In the genomic region with DNA sequence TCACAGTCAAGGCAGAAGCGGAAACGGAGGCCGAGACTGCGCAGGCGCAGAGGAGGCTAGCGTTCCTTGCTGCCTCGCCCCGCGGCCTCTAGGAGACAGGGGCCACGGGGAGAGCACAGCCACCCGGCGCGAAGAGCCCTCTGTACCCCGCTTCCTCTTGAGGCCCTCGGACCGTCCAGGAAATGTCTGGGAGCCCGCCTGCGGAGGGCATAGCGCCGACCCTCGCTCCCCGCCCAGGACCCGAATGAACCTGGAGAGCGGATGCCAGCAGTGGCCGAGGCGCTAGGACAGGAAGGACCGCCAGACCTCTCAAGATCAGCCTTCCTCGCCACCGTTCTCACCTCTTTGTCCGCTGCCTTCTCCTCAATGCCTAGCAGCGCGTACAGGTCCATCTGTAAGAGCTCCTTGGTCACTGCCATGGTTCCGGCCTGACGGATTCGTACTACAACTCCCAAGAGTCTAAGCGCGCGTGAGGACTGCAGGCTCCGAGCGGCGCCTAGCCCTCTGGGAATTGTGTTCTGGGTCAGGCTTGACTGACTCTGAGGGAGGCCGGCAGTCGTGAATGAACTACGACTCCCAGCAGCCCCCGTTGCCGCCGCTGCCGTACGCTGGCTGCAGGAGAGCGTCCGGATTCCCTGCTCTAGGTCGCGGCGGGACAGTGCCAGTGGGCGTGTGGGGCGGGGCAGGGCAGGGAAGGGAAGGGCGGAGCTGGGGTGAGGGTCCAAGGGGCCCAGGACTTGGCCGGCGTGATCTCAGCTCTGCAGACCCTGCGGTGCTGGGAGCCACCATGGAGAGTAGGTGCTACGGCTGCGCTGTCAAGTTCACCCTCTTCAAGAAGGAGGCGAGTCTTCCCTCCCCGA, we compare ENCODE assay signal across 8 cellular contexts. TPM values are rescaled to one million over a fixed set of nuclear protein-coding genes. Genes with fewer than 3 reads are reported as not detected.
DNase-seq lines count a peak whose midpoint lies in the region; ATAC-seq, FAIRE-seq and TF ChIP-seq lines count a peak whose summit lies in the region.

A gene with protein sequence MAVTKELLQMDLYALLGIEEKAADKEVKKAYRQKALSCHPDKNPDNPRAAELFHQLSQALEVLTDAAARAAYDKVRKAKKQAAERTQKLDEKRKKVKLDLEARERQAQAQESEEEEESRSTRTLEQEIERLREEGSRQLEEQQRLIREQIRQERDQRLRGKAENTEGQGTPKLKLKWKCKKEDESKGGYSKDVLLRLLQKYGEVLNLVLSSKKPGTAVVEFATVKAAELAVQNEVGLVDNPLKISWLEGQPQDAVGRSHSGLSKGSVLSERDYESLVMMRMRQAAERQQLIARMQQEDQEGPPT (minus strand): TSS at position 446 of the 860 bp plus-strand sequence. CDS start 27 bp downstream, at position 419.
A gene with protein sequence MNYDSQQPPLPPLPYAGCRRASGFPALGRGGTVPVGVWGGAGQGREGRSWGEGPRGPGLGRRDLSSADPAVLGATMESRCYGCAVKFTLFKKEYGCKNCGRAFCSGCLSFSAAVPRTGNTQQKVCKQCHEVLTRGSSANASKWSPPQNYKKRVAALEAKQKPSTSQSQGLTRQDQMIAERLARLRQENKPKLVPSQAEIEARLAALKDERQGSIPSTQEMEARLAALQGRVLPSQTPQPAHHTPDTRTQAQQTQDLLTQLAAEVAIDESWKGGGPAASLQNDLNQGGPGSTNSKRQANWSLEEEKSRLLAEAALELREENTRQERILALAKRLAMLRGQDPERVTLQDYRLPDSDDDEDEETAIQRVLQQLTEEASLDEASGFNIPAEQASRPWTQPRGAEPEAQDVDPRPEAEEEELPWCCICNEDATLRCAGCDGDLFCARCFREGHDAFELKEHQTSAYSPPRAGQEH (plus strand): TSS at position 62 of the 860 bp plus-strand sequence. CDS start 501 bp downstream, at position 563.

- H3K27me3 ChIP-seq in adrenal gland (no peaks in the 10 kb centered on the region), heart left ventricle (no peaks in the 10 kb centered on the region), upper lobe of left lung (no peaks in the 10 kb centered on the region)

- H3K4me1 ChIP-seq in adrenal gland (replicated peaks in 1 of 2), result peaks cover 11 to 25% of the 10 kb centered on the region in 2 donors
- peaks cover 0 to 40% (median 18%) of the 10 kb centered on the region in 12 donors for H3K4me1 ChIP-seq in heart left ventricle
- peaks cover 6 to 37% (median 20%) of the 10 kb centered on the region in 4 donors for H3K4me1 ChIP-seq in upper lobe of left lung

- WGBS in adrenal gland, 4 donors, result 0 to 1% (median 0%) methylated on average over 30 to 64 of the region's 64 CpGs
- 0 to 1% (median 1%) methylated on average over 37 to 64 of the region's 64 CpGs for WGBS in heart left ventricle, 4 donors
- 0 to 1% methylated on average over 38 to 59 of the region's 64 CpGs for WGBS in upper lobe of left lung, 2 donors

- H3K4me3 ChIP-seq in adrenal gland, result peak within 1 kb of the TSS; percentile 47 to 94 (median 71)
- peak within 1 kb of the TSS; percentile 71 to 98 (median 87) for H3K4me3 ChIP-seq in heart left ventricle
- H3K4me3 ChIP-seq in upper lobe of left lung, result peak within 1 kb of the TSS; percentile 68 to 96 (median 88)

- TF ChIP-seq EP300 in upper lobe of left lung (IDR thresholded peaks at IDR 0.05), result no peak

- TF ChIP-seq CTCF in adrenal gland (IDR thresholded peaks at IDR 0.05), result peak in 3 of 6 experiments; percentile 17 to 44 (median 20)
- TF ChIP-seq CTCF in heart left ventricle (IDR thresholded peaks at IDR 0.05), result peak in 3 of 12 donors; percentile 7 to 19 (median 10)
- TF ChIP-seq CTCF in upper lobe of left lung (IDR thresholded peaks at IDR 0.05), result peak in 4 of 6 experiments; percentile 25 to 38 (median 36)

- peak; percentile 82 for DNase-seq in GM12892 (ENCODE audit: insufficient read length)
- DNase-seq in NCI-H146 (lab: John Stamatoyannopoulos, UW), result peak; percentile 93
- peak; percentile 84 to 97 (median 90) for DNase-seq in T-helper 1 cell
- DNase-seq in adrenal gland, result peak; percentile 94 to 99 (median 97)
- DNase-seq in heart left ventricle, result peak; percentile 97 to 99 (median 98)
- peak; percentile 95 to 100 (median 98) for DNase-seq in posterior cingulate gyrus
- DNase-seq in upper lobe of left lung, result peak; percentile 96 to 99

- FAIRE-seq in GM12892 (lab: Jason Lieb, UNC), result peak; percentile 96

- H3K36me3 ChIP-seq in adrenal gland (replicated peaks in 1 of 2) (peaks cover 0 to 12% of the 10 kb centered on the region in 2 donors), heart left ventricle (peaks cover 0 to 26% (median 14%) of the 10 kb centered on the region in 9 donors), upper lobe of left lung (peaks cover 0 to 29% (median 8%) of the 10 kb centered on the region in 4 donors)

- TF ChIP-seq POLR2A in GM12892 (IDR thresholded peaks at IDR 0.05; ENCODE audit: low read depth, low read length) (peak; percentile 87), adrenal gland (IDR thresholded peaks at IDR 0.05) (peak; percentile 41 to 43), heart left ventricle (IDR thresholded peaks at IDR 0.05) (peak in 1 of 2 donors; percentile 66), upper lobe of left lung (IDR thresholded peaks at IDR 0.05) (peak in 2 of 4 donors; percentile 36 to 59)

- H3K9me3 ChIP-seq in adrenal gland (replicated peaks in 1 of 3) (no peaks in the 10 kb centered on the region), heart left ventricle (no peaks in the 10 kb centered on the region), upper lobe of left lung (no peaks in the 10 kb centered on the region)

- ATAC-seq in HG02852 (IDR thresholded peaks at IDR 0.05; ENCODE audit: unreplicated experiment) (peak; percentile 95), heart left ventricle (peak; percentile 99), upper lobe of left lung (ENCODE audit: low FRiP score in 2 of 2) (peak; percentile 99 to 100)

- H3K27ac ChIP-seq in adrenal gland, result peak within 1 kb of the TSS; percentile 79 to 97 (median 88)
- peak within 1 kb of the TSS; percentile 87 to 98 (median 96) for H3K27ac ChIP-seq in heart left ventricle
- peak within 1 kb of the TSS; percentile 89 to 92 (median 92) for H3K27ac ChIP-seq in upper lobe of left lung

- intact Hi-C loops in adrenal gland (cut with DNase I), result no loop called here
- intact Hi-C loops in heart left ventricle (cut with DNase I), result loop anchor here in 5 of 10 donors (1.0 to 5.0 kb wide), 5 partner anchors 40 to 87 kb away; a partner anchor contains a TSS
- intact Hi-C loops in posterior cingulate gyrus (cut with DNase I), result loop anchor here (1.0 to 5.0 kb wide), 4 partner anchors 52 to 220 kb away; a partner anchor contains a TSS

RNA-seq across cellular contexts. Expression of the first gene that starts in this region (rescaled TPM):
- polyA plus RNA-seq in GM12892 (2012; ENCODE audit: missing spikeins), result 28.2 TPM
- total RNA-seq in adrenal gland (10 to 100 TPM; 27.4 to 88.6 (median 39.4) TPM), heart left ventricle (10 to 100 TPM in 8 of 9 donors, 1 to 10 TPM in 1; 7.6 to 19.7 (median 14.7) TPM), upper lobe of left lung (10 to 100 TPM; 15.4 to 51.3 (median 30.0) TPM)
- polyA plus RNA-seq in adrenal gland (100 to 1,000 TPM in 2 of 3 donors, 10 to 100 TPM in 1; 33.0 to 174 (median 170) TPM), heart left ventricle (10 to 100 TPM; 29.1 to 29.9 TPM)

RNA-seq across cellular contexts. Expression of the second gene that starts in this region (rescaled TPM):
- polyA plus RNA-seq in GM12892 (2012; ENCODE audit: missing spikeins), result 21.6 TPM
- 10 to 100 TPM; 11.0 to 35.1 (median 28.8) TPM for total RNA-seq in adrenal gland
- 10 to 100 TPM; 12.0 to 25.3 (median 24.1) TPM for polyA plus RNA-seq in adrenal gland
- 10 to 100 TPM; 11.9 to 27.1 (median 18.8) TPM for total RNA-seq in heart left ventricle
- polyA plus RNA-seq in heart left ventricle, result 10 to 100 TPM; 10.5 to 18.9 TPM
- total RNA-seq in upper lobe of left lung, result 100 to 1,000 TPM in 1 of 6 donors, 10 to 100 TPM in 5; 19.4 to 104 (median 32.5) TPM

Comparison
In these comparisons a context has a peak if more than half of its experiments do, and no peak if none do; other contexts are left out.
1. Peak in every context shown above with its lines: DNase-seq, ATAC-seq, H3K4me3 ChIP-seq and H3K27ac ChIP-seq.